In the genomic region with DNA sequence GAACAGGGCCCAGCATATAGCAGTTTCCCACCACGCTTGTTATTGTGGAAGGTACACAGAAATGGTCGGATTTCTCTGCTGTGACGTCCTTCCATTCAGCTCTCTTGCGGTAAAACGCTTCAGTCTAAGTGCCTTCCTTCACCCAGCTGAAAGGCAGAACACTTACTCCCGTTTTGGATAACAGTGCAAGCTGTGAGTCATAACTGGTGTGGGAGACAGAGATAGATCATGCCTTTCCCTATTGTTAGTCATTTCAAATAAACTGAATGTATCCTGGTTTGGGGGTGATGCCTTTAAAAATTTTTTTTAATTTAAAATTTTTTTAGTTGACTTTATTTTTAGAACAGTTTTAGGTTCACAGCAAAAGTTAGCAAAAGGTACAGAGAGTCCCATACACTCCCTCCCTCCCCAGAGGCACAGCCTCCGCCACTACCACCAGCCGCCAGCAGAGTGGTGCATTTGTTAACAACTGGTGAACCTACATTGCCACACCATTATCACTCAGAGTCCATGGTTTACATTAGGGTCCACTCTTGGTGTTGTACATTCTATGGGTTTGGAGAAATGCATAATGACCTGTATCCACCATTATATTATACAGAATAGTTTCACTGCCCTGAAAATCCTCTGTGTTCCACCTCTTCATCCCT, we compare ENCODE assay signal across 10 cellular contexts.
DNase-seq lines count a peak whose midpoint lies in the region; ATAC-seq and TF ChIP-seq lines count a peak whose summit lies in the region.
"Had no signal": no experiment of that assay in that cellular context is flagged by ENCODE, and none has a peak within 500 bp of the region (broad histone marks: within the 10 kb centered on the region; RNA-seq: fewer than 3 reads in every experiment).

No MANE protein-coding gene starts in this region.

- no peak for TF ChIP-seq EP300 in sigmoid colon (IDR thresholded peaks at IDR 0.05)

- H3K27me3 Mint-ChIP-seq in activated T-helper 1 cell treated with anti-CD3 and anti-CD28 coated beads, Interleukin-12 subunit alpha, Interleukin-12 subunit beta, Interleukin-2, Interleukin-4 antibody, amounts not matched to agents 30 ng/mL and 10 ng/mL and 1 ng/mL, durations not matched to agents 14 hours and 24 hours and 36 hours (ENCODE audit: insufficient read depth) = peaks cover 2% of the 10 kb centered on the region
- peaks cover 7 to 19% of the 10 kb centered on the region in 2 donors for H3K27me3 Mint-ChIP-seq in natural killer cell (ENCODE audit: low read depth in 2 of 2)

- H3K4me2 ChIP-seq in fibroblast of lung (ENCODE audit: extremely low read depth, insufficient read depth, low read length) = no peak overlapping the region

- no peak overlapping the region for H2AFZ ChIP-seq in fibroblast of lung (ENCODE audit: low read length)

- H3K9me3 Mint-ChIP-seq in activated T-helper 1 cell treated with anti-CD3 and anti-CD28 coated beads, Interleukin-12 subunit alpha, Interleukin-12 subunit beta, Interleukin-2, Interleukin-4 antibody, amounts not matched to agents 30 ng/mL and 10 ng/mL and 1 ng/mL, durations not matched to agents 14 hours and 24 hours and 36 hours = peaks cover 9% of the 10 kb centered on the region
- H3K9me3 Mint-ChIP-seq in natural killer cell = peaks cover 7% of the 10 kb centered on the region in 2 donors

- no peak for TF ChIP-seq POLR2A in sigmoid colon (IDR thresholded peaks at IDR 0.05)

- no peaks in the 10 kb centered on the region for H3K79me2 ChIP-seq in fibroblast of lung (ENCODE audit: control insufficient read depth, insufficient read depth, low read length)

- intact Hi-C loops in sigmoid colon (cut with DNase I) (loop anchor here (1.0 to 10.0 kb wide), 4 partner anchors 16 to 200 kb away; a partner anchor contains a TSS), natural killer cell (cut with micrococcal nuclease) (no loop called here)
- intact Hi-C loops in activated T-helper 1 cell treated with anti-CD3 and anti-CD28 coated beads, Interleukin-12 subunit alpha, Interleukin-12 subunit beta, Interleukin-2, Interleukin-4 antibody, amounts not matched to agents 30 ng/mL and 10 ng/mL and 1 ng/mL, durations not matched to agents 14 hours and 24 hours and 36 hours (cut with micrococcal nuclease) = no loop called here

- H3K36me3 ChIP-seq in NT2/D1 (ENCODE audit: insufficient read depth, insufficient read length, low read length) = no peaks in the 10 kb centered on the region
- H3K36me3 ChIP-seq in fibroblast of lung (ENCODE audit: control insufficient read depth, insufficient read depth, low read length) = no peaks in the 10 kb centered on the region
- no peaks in the 10 kb centered on the region for H3K36me3 ChIP-seq in sigmoid colon

- H3K27ac ChIP-seq in fibroblast of lung (ENCODE audit: insufficient read depth, low read length) (no peak overlapping the region), sigmoid colon (peak overlapping the region in 3 of 4 donors; percentile 16 to 49 (median 27))

- no peaks in the 10 kb centered on the region for H4K20me1 ChIP-seq in fibroblast of lung (ENCODE audit: control insufficient read depth, extremely low read depth, insufficient read depth, low read length)

- H3K4me3 ChIP-seq in NT2/D1 (ENCODE audit: insufficient read length, low read depth) = no peak overlapping the region
- H3K4me3 ChIP-seq in fibroblast of lung (replicated peaks in 1 of 4; ENCODE audit: control extremely low read depth in 1 of 4, insufficient read depth in 1 of 4, low read depth in 3 of 4, low read length in 4 of 4) = no peak overlapping the region
- no peak overlapping the region for H3K4me3 ChIP-seq in sigmoid colon

- 69 to 79% methylated on average over 8 of the region's 8 CpGs for WGBS in sigmoid colon, 2 donors

- ATAC-seq in natural killer cell = no peak

- H3K4me1 Mint-ChIP-seq in activated T-helper 1 cell treated with anti-CD3 and anti-CD28 coated beads, Interleukin-12 subunit alpha, Interleukin-12 subunit beta, Interleukin-2, Interleukin-4 antibody, amounts not matched to agents 30 ng/mL and 10 ng/mL and 1 ng/mL, durations not matched to agents 14 hours and 24 hours and 36 hours (ENCODE audit: low read depth) = no peaks in the 10 kb centered on the region
- no peaks in the 10 kb centered on the region for H3K4me1 Mint-ChIP-seq in natural killer cell

- H3K27me3 ChIP-seq in NT2/D1 (ENCODE audit: insufficient read depth, insufficient read length) (no peaks in the 10 kb centered on the region), fibroblast of lung (ENCODE audit: control insufficient read depth, insufficient read depth, low read length) (no peaks in the 10 kb centered on the region), sigmoid colon (no peaks in the 10 kb centered on the region)

- no peaks in the 10 kb centered on the region for H3K36me3 Mint-ChIP-seq in activated T-helper 1 cell treated with anti-CD3 and anti-CD28 coated beads, Interleukin-12 subunit alpha, Interleukin-12 subunit beta, Interleukin-2, Interleukin-4 antibody, amounts not matched to agents 30 ng/mL and 10 ng/mL and 1 ng/mL, durations not matched to agents 14 hours and 24 hours and 36 hours (ENCODE audit: low read depth)
- peaks cover 15% of the 10 kb centered on the region for H3K36me3 Mint-ChIP-seq in natural killer cell

- H3K4me3 Mint-ChIP-seq in activated T-helper 1 cell treated with anti-CD3 and anti-CD28 coated beads, Interleukin-12 subunit alpha, Interleukin-12 subunit beta, Interleukin-2, Interleukin-4 antibody, amounts not matched to agents 30 ng/mL and 10 ng/mL and 1 ng/mL, durations not matched to agents 14 hours and 24 hours and 36 hours = no peak overlapping the region
- H3K4me3 Mint-ChIP-seq in natural killer cell = no peak overlapping the region

- TF ChIP-seq CTCF in fibroblast of lung (conservative IDR thresholded peaks at IDR 0.05 in 1 of 2, IDR thresholded peaks at IDR 0.05 in 1 of 2; ENCODE audit: low read depth in 1 of 2, low read length in 2 of 2) (peak in 1 of 2 donors; percentile 36), sigmoid colon (IDR thresholded peaks at IDR 0.05) (peak; percentile 31 to 59 (median 52)), GM20000 (IDR thresholded peaks at IDR 0.05; ENCODE audit: extremely low read depth, missing control alignments) (no peak), natural killer cell (IDR thresholded peaks at IDR 0.05) (no peak)

- H3K9me3 ChIP-seq in NT2/D1 (ENCODE audit: insufficient read depth, low read length) (peaks cover 13% of the 10 kb centered on the region), fibroblast of lung (ENCODE audit: control insufficient read depth, insufficient read depth, low read depth, low read length) (no peaks in the 10 kb centered on the region), sigmoid colon (peaks cover 0 to 3% (median 1%) of the 10 kb centered on the region in 4 donors)

- no peaks in the 10 kb centered on the region for H3K4me1 ChIP-seq in NT2/D1 (ENCODE audit: insufficient read depth, insufficient read length)
- H3K4me1 ChIP-seq in fibroblast of lung (ENCODE audit: control insufficient read depth, extremely low read depth, insufficient read depth, low read length) = no peaks in the 10 kb centered on the region
- peaks cover 0 to 12% (median 3%) of the 10 kb centered on the region in 4 donors for H3K4me1 ChIP-seq in sigmoid colon

- peak overlapping the region; percentile 21 for H3K9ac ChIP-seq in NT2/D1 (ENCODE audit: insufficient read length, low read depth)
- no peak overlapping the region for H3K9ac ChIP-seq in fibroblast of lung (ENCODE audit: insufficient read depth, low read length)

- peak; percentile 24 for DNase-seq in DMS 273 (lab: John Stamatoyannopoulos, UW; ENCODE audit: unreplicated experiment)
- DNase-seq in DMS 273 treated with DMSO at 0.1 percent for 48 hours (lab: John Stamatoyannopoulos, UW) = no peak
- no peak for DNase-seq in NT2/D1 (ENCODE audit: low read depth, low spot score)
- DNase-seq in fibroblast of lung (ENCODE audit: low read depth in 2 of 2) = peak; percentile 69 to 90
- DNase-seq in sigmoid colon = no peak
- no peak for DNase-seq in activated T-helper 1 cell treated with anti-CD3 and anti-CD28 coated beads, Interleukin-12 subunit alpha, Interleukin-12 subunit beta, Interleukin-2, Interleukin-4 antibody, amounts not matched to agents 30 ng/mL and 10 ng/mL and 1 ng/mL, durations not matched to agents 14 hours and 24 hours and 36 hours (ENCODE audit: low spot score)
- no peak for DNase-seq in GM20000 (ENCODE audit: low spot score)
- DNase-seq in natural killer cell = no peak
- DNase-seq: stimulated activated CD4-positive, alpha-beta T cell treated with anti-CD3 and anti-CD28 coated beads, Interleukin-4, amount 100 ng/mL, for 1 hour; T-helper 1 cell had no signal

- H3K27ac Mint-ChIP-seq in activated T-helper 1 cell treated with anti-CD3 and anti-CD28 coated beads, Interleukin-12 subunit alpha, Interleukin-12 subunit beta, Interleukin-2, Interleukin-4 antibody, amounts not matched to agents 30 ng/mL and 10 ng/mL and 1 ng/mL, durations not matched to agents 14 hours and 24 hours and 36 hours = no peak overlapping the region
- no peak overlapping the region for H3K27ac Mint-ChIP-seq in natural killer cell

Comparison
In these comparisons a context has a peak if more than half of its experiments do, and no peak if none do; other contexts are left out.
1. DNase-seq: peak in DMS 273 (single experiment) and fibroblast of lung (2 of 2); none in DMS 273 treated with DMSO at 0.1 percent for 48 hours (single experiment), NT2/D1 (single experiment), sigmoid colon (single experiment), activated T-helper 1 cell treated with anti-CD3 and anti-CD28 coated beads, Interleukin-12 subunit alpha, Interleukin-12 subunit beta, Interleukin-2, Interleukin-4 antibody, amounts not matched to agents 30 ng/mL and 10 ng/mL and 1 ng/mL, durations not matched to agents 14 hours and 24 hours and 36 hours (single experiment), GM20000 (single experiment) and natural killer cell (single experiment).
2. CTCF ChIP-seq: peak in sigmoid colon (4 of 4); none in GM20000 (single experiment) and natural killer cell (single experiment).